17 cellular contexts compared by ENCODE assay signal in the genomic region with DNA sequence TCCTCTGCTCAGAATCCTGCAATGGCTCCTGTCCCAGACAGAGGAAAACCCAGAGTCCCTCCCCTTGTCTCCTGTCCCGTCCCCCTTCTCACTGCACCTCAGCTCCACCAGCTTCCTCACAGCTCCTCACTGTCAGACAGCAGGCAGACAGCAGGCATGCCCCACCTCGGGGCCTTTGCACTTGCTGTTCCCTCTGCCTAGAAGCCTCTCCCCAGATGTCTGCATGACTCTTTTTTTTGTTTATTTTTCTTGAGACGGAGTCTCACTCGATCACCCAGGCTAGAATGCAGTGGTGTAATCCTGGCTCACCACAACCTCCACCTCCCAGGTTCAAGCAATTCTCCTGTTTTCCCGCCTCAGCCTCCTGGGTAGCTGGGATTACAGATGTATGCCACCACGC. TPM values are rescaled to one million over a fixed set of nuclear protein-coding genes. Genes with fewer than 3 reads are reported as not detected.
DNase-seq lines count a peak whose midpoint lies in the region; ATAC-seq and TF ChIP-seq lines count a peak whose summit lies in the region.
"Had no signal": no experiment of that assay in that cellular context is flagged by ENCODE, and none has a peak within 500 bp of the region (broad histone marks: within the 10 kb centered on the region; RNA-seq: fewer than 3 reads in every experiment).

No MANE protein-coding gene starts in this region.

- no peak overlapping the region for H4K8ac ChIP-seq in neuronal stem cell (ENCODE audit: low read depth, low read length)

- no peak overlapping the region for H3K4ac ChIP-seq in neuronal stem cell (ENCODE audit: low read length)

- H3K18ac ChIP-seq in neuronal stem cell (ENCODE audit: low read length) = no peak overlapping the region

- no peaks in the 10 kb centered on the region for H3K79me1 ChIP-seq in neuronal stem cell (ENCODE audit: low read depth, low read length)

- no peak overlapping the region for H3K4me2 ChIP-seq in neuronal stem cell (ENCODE audit: insufficient read depth, low read length, poor library complexity, severe bottlenecking)

- TF ChIP-seq POLR2A in Peyer's patch (IDR thresholded peaks at IDR 0.05) (no peak), vagina (IDR thresholded peaks at IDR 0.05) (no peak)

- H3K23ac ChIP-seq in neuronal stem cell (ENCODE audit: low read depth, low read length, poor library complexity) = no peak overlapping the region

- H3K36me3 ChIP-seq in Peyer's patch (no peaks in the 10 kb centered on the region), neuronal stem cell (replicated peaks in 1 of 2; ENCODE audit: control insufficient read depth in 2 of 2, insufficient read depth in 2 of 2, low read length in 2 of 2) (no peaks in the 10 kb centered on the region), vagina (no peaks in the 10 kb centered on the region)

- H2BK5ac ChIP-seq in neuronal stem cell (ENCODE audit: low read length) = no peak overlapping the region

- no peak overlapping the region for H2BK15ac ChIP-seq in neuronal stem cell (ENCODE audit: low read length)

- TF ChIP-seq CTCF in Peyer's patch (IDR thresholded peaks at IDR 0.05) (no peak), vagina (IDR thresholded peaks at IDR 0.05) (no peak)

- no CpG with 5 or more reads among the region's 6 CpGs for WGBS in neuronal stem cell (ENCODE audit: extremely low coverage in 2 of 2, insufficient read length in 2 of 2, insufficient replicate concordance in 1 of 2), 2 donors

- H4K91ac ChIP-seq in neuronal stem cell (ENCODE audit: low read depth, low read length, poor library complexity) = no peak overlapping the region

- peak overlapping the region; percentile 74 for H2AFZ ChIP-seq in neuronal stem cell (ENCODE audit: low read length)

- H2BK120ac ChIP-seq in neuronal stem cell (ENCODE audit: low read depth, low read length) = no peak overlapping the region

- no peak overlapping the region for H3K14ac ChIP-seq in neuronal stem cell (ENCODE audit: low read length)

- H3K9me3 ChIP-seq in Peyer's patch (no peaks in the 10 kb centered on the region), neuronal stem cell (replicated peaks in 1 of 2; ENCODE audit: control insufficient read depth in 2 of 2, insufficient read depth in 1 of 2, low read depth in 1 of 2, low read length in 2 of 2) (no peaks in the 10 kb centered on the region), vagina (no peaks in the 10 kb centered on the region)
- H3K9me3 ChIP-seq: body of pancreas, Caco-2 had no signal

- H3K9ac ChIP-seq in neuronal stem cell (ENCODE audit: low read depth, low read length, poor library complexity) = no peak overlapping the region

- H2AK5ac ChIP-seq in neuronal stem cell (ENCODE audit: low read depth, low read length) = peak overlapping the region; percentile 51

- H3K27me3 ChIP-seq in Peyer's patch = no peaks in the 10 kb centered on the region
- H3K27me3 ChIP-seq in neuronal stem cell (ENCODE audit: control insufficient read depth in 3 of 3, insufficient read depth in 3 of 3, low read depth in 1 of 3, low read length in 3 of 3) = peaks cover 0 to 49% (median 0%) of the 10 kb centered on the region in 3 experiments
- no peaks in the 10 kb centered on the region for H3K27me3 ChIP-seq in vagina
- H3K27me3 ChIP-seq: body of pancreas had no signal

- H3K4me1 ChIP-seq in Peyer's patch (peaks cover 0 to 92% (median 26%) of the 10 kb centered on the region in 4 donors), neuronal stem cell (ENCODE audit: control insufficient read depth in 2 of 2, insufficient read depth in 1 of 2, low read depth in 1 of 2, low read length in 2 of 2) (peaks cover 0 to 1% of the 10 kb centered on the region in 2 donors), vagina (peaks cover 45% of the 10 kb centered on the region)

- intact Hi-C loops in vagina (cut with DNase I) = no loop called here

- ATAC-seq in HG02571 (IDR thresholded peaks at IDR 0.05; ENCODE audit: unreplicated experiment) = no peak
- ATAC-seq in GM21576 (IDR thresholded peaks at IDR 0.05; ENCODE audit: unreplicated experiment) = no peak
- ATAC-seq: SK-N-SH treated with all-trans-retinoic acid at 6 μM for 48 hours; stimulated activated naive B cell treated with anti-CD40 and anti-IgM and Interleukin-4, amounts not matched to agents 10 μg/mL and 1 μg/mL and 100 μg/mL, for 72 hours had no signal

- DNase-seq in Peyer's patch = peak in 2 of 3 donors; percentile 80 to 84
- DNase-seq in fibroblast of peridontal ligament (ENCODE audit: extremely low read depth) = peak; percentile 45
- DNase-seq in neuronal stem cell (ENCODE audit: low spot score) = no peak
- DNase-seq in vagina (ENCODE audit: extremely low spot score in 2 of 2) = no peak
- DNase-seq in NCI-H524 treated with DMSO at 0.1 percent for 48 hours (lab: John Stamatoyannopoulos, UW) = no peak
- DNase-seq: activated CD4-positive, CD25-positive, alpha-beta regulatory T cell; activated T-cell treated with anti-CD3 and anti-CD28 coated beads, Interleukin-2, amount 50 U/mL, for 24 hours; Caco-2; NCI-H1417 treated with DMSO at 0.1 percent for 48 hours; NCI-H774; stimulated activated CD4-positive, alpha-beta T cell treated with anti-CD3 and anti-CD28 coated beads, Interleukin-2, amount 100 ng/mL, for 24 hours; stimulated activated naive B cell treated with anti-CD40 and anti-IgM and Interleukin-4, amounts not matched to agents 10 μg/mL and 1 μg/mL and 100 μg/mL, for 72 hours had no signal

- no peak overlapping the region for H2BK12ac ChIP-seq in neuronal stem cell (ENCODE audit: low read length)

- H3K27ac ChIP-seq in Peyer's patch (peak overlapping the region; percentile 57 to 95 (median 82)), neuronal stem cell (replicated peaks; ENCODE audit: low read length) (no peak overlapping the region), vagina (peak overlapping the region; percentile 90)

- H3K4me3 ChIP-seq in Peyer's patch = no peak overlapping the region
- no peak overlapping the region for H3K4me3 ChIP-seq in neuronal stem cell (ENCODE audit: low read length in 2 of 2)
- no peak overlapping the region for H3K4me3 ChIP-seq in vagina
- H3K4me3 ChIP-seq: body of pancreas had no signal

RNA-seq across cellular contexts. Expression of a gene that starts 8.8 kb away (rescaled TPM):
- 10 to 100 TPM; 12.3 to 41.6 (median 19.9) TPM for total RNA-seq in Peyer's patch
- not detected for polyA plus RNA-seq in neuronal stem cell (2013, experiment 1 of 2)
- polyA plus RNA-seq in neuronal stem cell (2013, experiment 2 of 2) = 0.01 TPM
- 0.25 TPM for total RNA-seq in vagina
- total RNA-seq: body of pancreas, Caco-2 had no signal
- polyA plus RNA-seq: keratinocyte had no signal

RNA-seq across cellular contexts. Expression of a gene that starts 14.5 kb away (rescaled TPM):
- 100 to 1,000 TPM; 177 to 429 (median 370) TPM for total RNA-seq in Peyer's patch
- 0.10 TPM for polyA plus RNA-seq in neuronal stem cell (2013, experiment 1 of 2)
- 0.10 TPM for polyA plus RNA-seq in neuronal stem cell (2013, experiment 2 of 2)
- total RNA-seq in vagina = not detected
- total RNA-seq: body of pancreas had no signal
- polyA plus RNA-seq: keratinocyte had no signal

RNA-seq across cellular contexts. Expression of a gene that starts 25.4 kb away (rescaled TPM):
- total RNA-seq in Peyer's patch (10 to 100 TPM; 17.5 to 87.5 (median 31.2) TPM), vagina (173 TPM)
- 11.0 TPM for polyA plus RNA-seq in neuronal stem cell (2013, experiment 1 of 2)
- 11.2 TPM for polyA plus RNA-seq in neuronal stem cell (2013, experiment 2 of 2)

Comparison
In these comparisons a context has a peak if more than half of its experiments do, and no peak if none do; other contexts are left out.
1. DNase-seq: peak in Peyer's patch (2 of 3) and fibroblast of peridontal ligament (single experiment); none in neuronal stem cell (single experiment), vagina (0 of 2) and NCI-H524 treated with DMSO at 0.1 percent for 48 hours (single experiment).
2. RNA of a gene that starts 8.8 kb away (total RNA-seq): 12.3 to 41.6 TPM in Peyer's patch; 0.25 TPM in vagina (single experiment); every median in the first group is over 10 times any median in the second.
3. RNA of a gene that starts 14.5 kb away (total RNA-seq): 177 to 429 TPM in Peyer's patch; not detected in vagina (single experiment); every median in the first group is over 100 times any median in the second.